22 cellular contexts compared by ENCODE assay signal in the genomic region with DNA sequence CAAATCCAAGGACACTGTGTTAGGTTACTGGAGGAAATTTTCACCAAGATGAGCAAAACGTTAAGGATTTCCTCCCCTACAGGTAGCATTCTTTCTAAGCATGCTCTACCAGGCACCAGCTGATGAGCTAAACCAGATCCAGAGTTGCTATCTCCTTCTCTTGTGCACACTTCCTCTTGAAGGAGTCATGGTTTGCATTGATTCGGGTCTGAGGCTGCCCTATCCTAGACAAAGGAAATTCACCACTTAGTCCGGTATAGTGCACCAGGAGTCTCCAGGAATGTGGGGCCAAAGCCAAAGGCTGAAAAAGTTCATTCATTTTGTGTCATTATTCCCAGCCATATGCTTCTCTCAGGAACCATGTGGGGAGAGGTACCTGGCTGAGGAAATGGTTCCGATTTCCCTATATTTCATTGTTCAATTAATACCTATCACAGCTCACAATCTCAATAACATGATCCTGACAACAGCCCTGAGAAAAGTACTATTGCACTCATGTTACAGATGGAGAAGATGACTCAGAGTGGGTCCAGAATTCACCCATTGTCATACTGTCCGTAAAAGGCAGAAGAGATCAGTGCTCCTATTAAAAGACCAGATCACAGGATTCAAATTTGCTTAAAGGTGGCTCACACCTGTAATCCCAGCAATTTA. TPM values are rescaled to one million over a fixed set of nuclear protein-coding genes. Genes with fewer than 3 reads are reported as not detected.
DNase-seq lines count a peak whose midpoint lies in the region; ATAC-seq, FAIRE-seq and TF ChIP-seq lines count a peak whose summit lies in the region.
"Had no signal": no experiment of that assay in that cellular context is flagged by ENCODE, and none has a peak within 500 bp of the region (broad histone marks: within the 10 kb centered on the region; RNA-seq: fewer than 3 reads in every experiment).

No MANE protein-coding gene starts in this region.

- H2AFZ ChIP-seq in PC-9 = no peak overlapping the region

- peaks cover 9% of the 10 kb centered on the region for H3F3A ChIP-seq in PC-9 (ENCODE audit: insufficient read depth, low read depth)

- no peak for FAIRE-seq in bronchial epithelial cell (lab: Jason Lieb, UNC)
- FAIRE-seq: GM18507 had no signal

- H3K4me1 Mint-ChIP-seq in type B pancreatic cell (ENCODE audit: unreplicated experiment) = peaks cover 8% of the 10 kb centered on the region

- ATAC-seq in GM19351 (IDR thresholded peaks at IDR 0.05; ENCODE audit: unreplicated experiment) (peak; percentile 54), GM18517 (IDR thresholded peaks at IDR 0.05; ENCODE audit: unreplicated experiment) (no peak)
- ATAC-seq: gastrocnemius medialis, Right ventricle myocardium inferior had no signal

- H3K9me2 ChIP-seq in PC-9 (ENCODE audit: insufficient read depth) = no peaks in the 10 kb centered on the region

- no TSS peak for BruUV-seq in PC-9 (replicated peaks; lab: Mats Ljungman, UMichigan)

- no peaks in the 10 kb centered on the region for H3K36me3 Mint-ChIP-seq in type B pancreatic cell

- H3K4me1 ChIP-seq in PC-9 (replicated peaks; ENCODE audit: insufficient read depth) (0 out of 2 replicates have a peak, but pooled peaks cover 10% of the 10 kb centered on the region), vagina (no peaks in the 10 kb centered on the region)
- H3K4me1 ChIP-seq: ascending aorta, Caco-2, gastrocnemius medialis, sigmoid colon had no signal

- peaks cover 22% of the 10 kb centered on the region for H4K20me1 ChIP-seq in PC-9 (ENCODE audit: insufficient read depth)

- H3K9me3 ChIP-seq in PC-9 (ENCODE audit: insufficient read depth, low read depth) (no peaks in the 10 kb centered on the region), vagina (no peaks in the 10 kb centered on the region)
- H3K9me3 ChIP-seq: ascending aorta, Caco-2, gastrocnemius medialis, neutrophil, sigmoid colon, transverse colon had no signal

- POLR2A ChIA-PET in PC-9 (lab: Charles Lee; ENCODE audit: unreplicated experiment) = no interaction called here

- intact Hi-C loops in PC-9 (cut with micrococcal nuclease; ENCODE audit: unreplicated experiment) = loop anchor here (5.0 kb wide), 1 partner anchor 38 kb away; a partner anchor contains a TSS
- intact Hi-C loops in vagina (cut with DNase I) = no loop called here

- H3K4me3 ChIP-seq in PC-9 = no peak overlapping the region
- no peak overlapping the region for H3K4me3 ChIP-seq in bronchial epithelial cell (ENCODE audit: low read depth, low read length)
- no peak overlapping the region for H3K4me3 ChIP-seq in vagina
- H3K4me3 ChIP-seq: ascending aorta, gastrocnemius medialis, sigmoid colon, transverse colon had no signal

- no peak overlapping the region for H3K4me3 Mint-ChIP-seq in type B pancreatic cell

- no peak overlapping the region for H3K4me2 ChIP-seq in PC-9

- no peaks in the 10 kb centered on the region for H3K27me3 Mint-ChIP-seq in type B pancreatic cell

- no peak for TF ChIP-seq CTCF in PC-9 (conservative IDR thresholded peaks at IDR 0.05)
- no peak for TF ChIP-seq CTCF in bronchial epithelial cell (IDR thresholded peaks at IDR 0.05; ENCODE audit: insufficient read depth, low read length, severe bottlenecking)
- TF ChIP-seq CTCF in type B pancreatic cell (conservative IDR thresholded peaks at IDR 0.05) = no peak
- no peak for TF ChIP-seq CTCF in vagina (IDR thresholded peaks at IDR 0.05)

- no peak for TF ChIP-seq POLR2A in vagina (IDR thresholded peaks at IDR 0.05)

- no peak overlapping the region for H3K27ac Mint-ChIP-seq in type B pancreatic cell

- H3K36me3 ChIP-seq in PC-9 (ENCODE audit: low read depth) = peaks cover 14% of the 10 kb centered on the region; the same call in 1 of the 2 replicates
- H3K36me3 ChIP-seq in bronchial epithelial cell (ENCODE audit: control insufficient read depth, insufficient read depth, low read length) = no peaks in the 10 kb centered on the region
- H3K36me3 ChIP-seq in vagina = no peaks in the 10 kb centered on the region
- H3K36me3 ChIP-seq: ascending aorta, gastrocnemius medialis, neutrophil, sigmoid colon, transverse colon had no signal

- no peaks in the 10 kb centered on the region for H3K9me3 Mint-ChIP-seq in type B pancreatic cell

- no peaks in the 10 kb centered on the region for H3K27me3 ChIP-seq in PC-9 (ENCODE audit: insufficient read depth, low read depth)
- H3K27me3 ChIP-seq in bronchial epithelial cell (ENCODE audit: control insufficient read depth, insufficient read depth, low read length) = no peaks in the 10 kb centered on the region
- H3K27me3 ChIP-seq in vagina = no peaks in the 10 kb centered on the region
- H3K27me3 ChIP-seq: ascending aorta, gastrocnemius medialis, neutrophil, sigmoid colon, transverse colon had no signal

- CTCF ChIA-PET in PC-9 (lab: Charles Lee) = interaction anchor here (0.6 kb wide), 1 partner anchor 752 kb away, joined by 3 read pairs; no protein-coding TSS in a partner anchor

- 0 out of 2 replicates have a peak overlapping the region, but pooled peaks have one; percentile 1 for H3K27ac ChIP-seq in PC-9
- no peak overlapping the region for H3K27ac ChIP-seq in vagina
- H3K27ac ChIP-seq: ascending aorta, gastrocnemius medialis, neutrophil, sigmoid colon, transverse colon had no signal

- DNase-seq in PC-9 = no peak
- DNase-seq in bronchial epithelial cell (ENCODE audit: low read depth) = peak; percentile 35
- peak; percentile 77 for DNase-seq in kidney tubule cell (ENCODE audit: low spot score)
- DNase-seq in type B pancreatic cell (ENCODE audit: extremely low spot score, unreplicated experiment) = no peak
- DNase-seq in vagina (ENCODE audit: extremely low spot score in 2 of 2) = no peak
- no peak for DNase-seq in NCI-H2171 (lab: John Stamatoyannopoulos, UW)
- DNase-seq: activated effector memory CD4-positive, alpha-beta T cell treated with Interleukin-2 at 50 U/mL for 16 hours; Caco-2; gastrocnemius medialis; GF-D8; mesendoderm; NCI-H1048; sigmoid colon; stimulated activated CD4-positive, alpha-beta T cell treated with anti-CD3 and anti-CD28 coated beads, Interleukin-2, amount 100 ng/mL, for 48 hours; T-helper 9 cell; transverse colon had no signal

- peaks cover 89% of the 10 kb centered on the region for H3K79me2 ChIP-seq in PC-9 (ENCODE audit: low read depth)

RNA-seq across cellular contexts. Expression of a gene that starts 39.1 kb away (rescaled TPM):
- total RNA-seq in PC-9 (2021) = 24.9 and 35.7 TPM in 2 replicates
- total RNA-seq in bronchial epithelial cell = 34.8 and 72.7 TPM in 2 replicates
- total RNA-seq in type B pancreatic cell (ENCODE audit: low replicate concordance) = 9.5 and 22.0 TPM in 2 replicates
- 13.3 TPM for total RNA-seq in vagina

Comparison
In these comparisons a context has a peak if more than half of its experiments do, and no peak if none do; other contexts are left out.
1. DNase-seq: peak in bronchial epithelial cell (single experiment) and kidney tubule cell (single experiment); none in PC-9 (0 of 2), type B pancreatic cell (single experiment), vagina (0 of 2) and NCI-H2171 (single experiment).